In genomic region chr2:239835056-239835455, GRCh38 we compare ENCODE assay signal across 17 cellular contexts.
"Had no signal": no experiment of that assay in that cellular context is flagged by ENCODE, and none has a peak within 500 bp of the region (broad histone marks: within the 10 kb centered on the region; RNA-seq: fewer than 3 reads in every experiment).

No MANE protein-coding gene starts in this region.

- H3K4me3 ChIP-seq: colonic mucosa, hepatocyte, ovary, right lobe of liver, skin epidermis, stomach, thyroid gland, upper lobe of left lung, uterus had no signal

- H3K9me3 ChIP-seq: colonic mucosa, ovary, right lobe of liver, thyroid gland, uterus had no signal

- ATAC-seq: natural killer cell, right lobe of liver had no signal

- H3K27me3 ChIP-seq: colonic mucosa, hepatocyte, ovary, right lobe of liver, thyroid gland, upper lobe of left lung, uterus had no signal

- H3K27ac ChIP-seq: colonic mucosa, hepatocyte, ovary, right lobe of liver, skin epidermis, stomach, thyroid gland, upper lobe of left lung, uterus had no signal

- H3K79me2 ChIP-seq: hepatocyte had no signal

- DNase-seq: colonic mucosa; dermis blood vessel endothelial cell; erythroblast; foreskin melanocyte; kidney glomerular epithelial cell; natural killer cell; right lobe of liver; stimulated activated CD4-positive, alpha-beta T cell treated with anti-CD3 and anti-CD28 coated beads, Interleukin-12 subunit alpha, Interleukin-12 subunit beta, amount 100 ng/mL, for 4 hours; stimulated activated naive CD4-positive, alpha-beta T cell; stomach; substantia nigra; thyroid gland; upper lobe of left lung; uterus had no signal

- H3K36me3 ChIP-seq: colonic mucosa, ovary, right lobe of liver, stomach, thyroid gland, upper lobe of left lung, uterus had no signal

- H2AFZ ChIP-seq: hepatocyte had no signal

- H3K4me2 ChIP-seq: hepatocyte had no signal

- H3K4me1 ChIP-seq: colonic mucosa, right lobe of liver, uterus had no signal
